In genomic region chr3:62127116-62127515, GRCh38 we compare ENCODE assay signal across 36 cellular contexts.
"Had no signal": no experiment of that assay in that cellular context is flagged by ENCODE, and none has a peak within 500 bp of the region (broad histone marks: within the 10 kb centered on the region; RNA-seq: fewer than 3 reads in every experiment).

No MANE protein-coding gene starts in this region.

- H3K36me3 ChIP-seq: adrenal gland, brain microvascular endothelial cell, breast epithelium had no signal

- DNase-seq: activated B cell treated with CpG ODN at 0.5 μM for 24 hours; activated CD4-positive, alpha-beta memory T cell treated with anti-CD3 and anti-CD28 coated beads for 36 hours; activated CD4-positive, alpha-beta T cell treated with anti-CD3 and anti-CD28 coated beads for 4 hours; activated CD4-positive, alpha-beta T cell treated with anti-CD3 and anti-CD28 coated beads, Interleukin-2, amount 10 ng/mL, durations not matched to agents 24 days and 14 days; activated CD4-positive, alpha-beta T cell treated with anti-CD3 and anti-CD28 coated beads, Interleukin-2, amount 50 U/mL, for 1 hour; activated CD4-positive, alpha-beta T cell treated with anti-CD3 and anti-CD28 coated beads, Interleukin-2, amount 50 U/mL, for 4 hours; activated CD4-positive, CD25-positive, alpha-beta regulatory T cell treated with anti-CD3 and anti-CD28 coated beads, Interleukin-2, amount 50 U/mL, for 72 hours; activated CD8-positive, alpha-beta memory T cell treated with anti-CD3 and anti-CD28 coated beads, Interleukin-2, amount 50 U/mL, for 4 hours; activated CD8-positive, alpha-beta T cell treated with anti-CD3 and anti-CD28 coated beads for 36 hours; activated effector memory CD4-positive, alpha-beta T cell treated with anti-CD3 and anti-CD28 coated beads, Interleukin-2, amount 50 U/mL, for 16 hours; activated gamma-delta T cell treated with Interleukin-2 at 50 U/mL for 16 hours; activated naive CD4-positive, alpha-beta T cell; activated naive CD4-positive, alpha-beta T cell treated with anti-CD3 and anti-CD28 coated beads for 36 hours; activated naive CD4-positive, alpha-beta T cell treated with anti-CD3 and anti-CD28 coated beads, Interleukin-2, amount 50 U/mL, for 16 hours; activated naive CD8-positive, alpha-beta T cell treated with anti-CD3 and anti-CD28 coated beads for 36 hours; activated T-cell treated with anti-CD3 and anti-CD28 coated beads for 4 hours; activated T-cell treated with anti-CD3 and anti-CD28 coated beads, Interleukin-2, amount 50 U/mL, for 1 hour; activated T-cell treated with anti-CD3 and anti-CD28 coated beads, Interleukin-2, amount 50 U/mL, for 4 hours; activated T-cell treated with anti-CD3 and anti-CD28 coated beads, Interleukin-2, amount 50 U/mL, for 72 hours; adrenal gland; amniotic stem cell; aorta; body of pancreas; brain microvascular endothelial cell; central memory CD4-positive, alpha-beta T cell; T-helper 2 cell; T-helper 9 cell had no signal

- H3K27ac ChIP-seq: adrenal gland, body of pancreas, brain microvascular endothelial cell, breast epithelium, VCaP had no signal

- FAIRE-seq: astrocyte, TTC549 had no signal

- H3K4me3 ChIP-seq: adrenal gland, body of pancreas, breast epithelium had no signal

- H3K9me3 Mint-ChIP-seq: activated B cell treated with CpG ODN at 0.5 μM for 24 hours; activated CD4-positive, alpha-beta T cell treated with anti-CD3 and anti-CD28 coated beads, Interleukin-2, amount 10 ng/mL, durations not matched to agents 24 days and 14 days; activated naive CD4-positive, alpha-beta T cell treated with anti-CD3 and anti-CD28 coated beads for 36 hours; activated naive CD8-positive, alpha-beta T cell treated with anti-CD3 and anti-CD28 coated beads for 36 hours; activated T-cell treated with anti-CD3 and anti-CD28 coated beads, Interleukin-2, amount 50 U/mL, for 4 hours; activated T-cell treated with anti-CD3 and anti-CD28 coated beads, Interleukin-2, amount 50 U/mL, for 72 hours; activated T-helper 1 cell treated with anti-CD3 and anti-CD28 coated beads, Interleukin-12 subunit alpha, Interleukin-12 subunit beta, Interleukin-2, Interleukin-4 antibody, amounts not matched to agents 30 ng/mL and 10 ng/mL and 1 ng/mL, durations not matched to agents 14 hours and 24 hours and 36 hours; activated T-helper 17 cell treated with anti-CD3 and anti-CD28 coated beads, Interleukin-2, amount 50 U/mL, for 72 hours; T-helper 1 cell treated with Interleukin-12 subunit alpha and Interleukin-12 subunit beta and Interleukin-4 antibody, amounts not matched to agents 30 μg/mL and 1 μg/mL, for 36 hours; T-helper 2 cell treated with Interferon-gamma antibody and Interleukin-4, amounts not matched to agents 5 μg/mL and 100 μg/mL, for 36 hours had no signal

- ATAC-seq: activated CD8-positive, alpha-beta T cell treated with anti-CD3 and anti-CD28 coated beads for 36 hours; activated naive CD4-positive, alpha-beta T cell treated with anti-CD3 and anti-CD28 coated beads, Interleukin-2, amount 50 U/mL, for 72 hours; activated T-cell treated with anti-CD3 and anti-CD28 coated beads, Interleukin-2, amount 50 U/mL, for 4 hours; activated T-cell treated with anti-CD3 and anti-CD28 coated beads, Interleukin-2, amount 50 U/mL, for 72 hours; activated T-helper 17 cell treated with anti-CD3 and anti-CD28 coated beads, Interleukin-2, amount 50 U/mL, for 72 hours; body of pancreas had no signal

- H3K4me3 Mint-ChIP-seq: activated B cell treated with CpG ODN at 0.5 μM for 24 hours; activated CD4-positive, alpha-beta memory T cell treated with anti-CD3 and anti-CD28 coated beads for 36 hours; activated CD4-positive, alpha-beta T cell treated with anti-CD3 and anti-CD28 coated beads, Interleukin-2, amount 10 ng/mL, durations not matched to agents 24 days and 14 days; activated CD8-positive, alpha-beta T cell treated with anti-CD3 and anti-CD28 coated beads for 36 hours; activated naive CD4-positive, alpha-beta T cell treated with anti-CD3 and anti-CD28 coated beads for 36 hours; activated naive CD8-positive, alpha-beta T cell treated with anti-CD3 and anti-CD28 coated beads for 36 hours; activated T-cell treated with anti-CD3 and anti-CD28 coated beads, Interleukin-2, amount 50 U/mL, for 4 hours; activated T-cell treated with anti-CD3 and anti-CD28 coated beads, Interleukin-2, amount 50 U/mL, for 72 hours; activated T-helper 1 cell treated with anti-CD3 and anti-CD28 coated beads, Interleukin-12 subunit alpha, Interleukin-12 subunit beta, Interleukin-2, Interleukin-4 antibody, amounts not matched to agents 30 ng/mL and 10 ng/mL and 1 ng/mL, durations not matched to agents 14 hours and 24 hours and 36 hours; activated T-helper 17 cell treated with anti-CD3 and anti-CD28 coated beads, Interleukin-2, amount 50 U/mL, for 72 hours; T-helper 1 cell treated with Interleukin-12 subunit alpha and Interleukin-12 subunit beta and Interleukin-4 antibody, amounts not matched to agents 30 μg/mL and 1 μg/mL, for 36 hours; T-helper 2 cell treated with Interferon-gamma antibody and Interleukin-4, amounts not matched to agents 5 μg/mL and 100 μg/mL, for 36 hours had no signal

- H3K36me3 Mint-ChIP-seq: activated CD4-positive, alpha-beta memory T cell treated with anti-CD3 and anti-CD28 coated beads for 36 hours; activated naive CD4-positive, alpha-beta T cell treated with anti-CD3 and anti-CD28 coated beads, Interleukin-2, amount 50 U/mL, for 72 hours; activated naive CD8-positive, alpha-beta T cell treated with anti-CD3 and anti-CD28 coated beads for 36 hours had no signal

- H3K4me1 Mint-ChIP-seq: activated B cell treated with CpG ODN at 0.5 μM for 24 hours; activated CD4-positive, alpha-beta T cell treated with anti-CD3 and anti-CD28 coated beads, Interleukin-2, amount 10 ng/mL, durations not matched to agents 24 days and 14 days; activated naive CD8-positive, alpha-beta T cell treated with anti-CD3 and anti-CD28 coated beads for 36 hours; activated T-helper 17 cell treated with anti-CD3 and anti-CD28 coated beads, Interleukin-2, amount 50 U/mL, for 72 hours had no signal

- H3K9me3 ChIP-seq: adrenal gland, body of pancreas had no signal

- H3K27ac Mint-ChIP-seq: activated B cell treated with CpG ODN at 0.5 μM for 24 hours; activated CD4-positive, alpha-beta memory T cell treated with anti-CD3 and anti-CD28 coated beads for 36 hours; activated CD4-positive, alpha-beta T cell treated with anti-CD3 and anti-CD28 coated beads, Interleukin-2, amount 10 ng/mL, durations not matched to agents 24 days and 14 days; activated CD8-positive, alpha-beta T cell treated with anti-CD3 and anti-CD28 coated beads for 36 hours; activated naive CD4-positive, alpha-beta T cell treated with anti-CD3 and anti-CD28 coated beads for 36 hours; activated naive CD4-positive, alpha-beta T cell treated with anti-CD3 and anti-CD28 coated beads, Interleukin-2, amount 50 U/mL, for 72 hours; activated naive CD8-positive, alpha-beta T cell treated with anti-CD3 and anti-CD28 coated beads for 36 hours; activated T-cell treated with anti-CD3 and anti-CD28 coated beads, Interleukin-2, amount 50 U/mL, for 72 hours; activated T-helper 1 cell treated with anti-CD3 and anti-CD28 coated beads, Interleukin-12 subunit alpha, Interleukin-12 subunit beta, Interleukin-2, Interleukin-4 antibody, amounts not matched to agents 30 ng/mL and 10 ng/mL and 1 ng/mL, durations not matched to agents 14 hours and 24 hours and 36 hours; activated T-helper 17 cell treated with anti-CD3 and anti-CD28 coated beads, Interleukin-2, amount 50 U/mL, for 72 hours; T-helper 1 cell treated with Interleukin-12 subunit alpha and Interleukin-12 subunit beta and Interleukin-4 antibody, amounts not matched to agents 30 μg/mL and 1 μg/mL, for 36 hours; T-helper 2 cell treated with Interferon-gamma antibody and Interleukin-4, amounts not matched to agents 5 μg/mL and 100 μg/mL, for 36 hours had no signal

- H3K27me3 ChIP-seq: adrenal gland, body of pancreas, brain microvascular endothelial cell, breast epithelium had no signal

- H3K27me3 Mint-ChIP-seq: activated CD4-positive, alpha-beta memory T cell treated with anti-CD3 and anti-CD28 coated beads for 36 hours; activated CD4-positive, alpha-beta T cell treated with anti-CD3 and anti-CD28 coated beads, Interleukin-2, amount 10 ng/mL, durations not matched to agents 24 days and 14 days; activated T-helper 17 cell treated with anti-CD3 and anti-CD28 coated beads, Interleukin-2, amount 50 U/mL, for 72 hours had no signal

- H3K4me1 ChIP-seq: body of pancreas, breast epithelium had no signal
